Comparison of ENCODE assay signal across 9 cellular contexts in genomic region chr3:51675201-51675611, GRCh38. TPM values are rescaled to one million over a fixed set of nuclear protein-coding genes. Genes with fewer than 3 reads are reported as not detected.
DNase-seq lines count a peak whose midpoint lies in the region; ATAC-seq and TF ChIP-seq lines count a peak whose summit lies in the region.
"Had no signal": no experiment of that assay in that cellular context is flagged by ENCODE, and none has a peak within 500 bp of the region (broad histone marks: within the 10 kb centered on the region; RNA-seq: fewer than 3 reads in every experiment).

No MANE protein-coding gene starts in this region.

- no peak for TF ChIP-seq CTCF in WTC11 (IDR thresholded peaks at IDR 0.05)

- no peaks in the 10 kb centered on the region for H3K27me3 Mint-ChIP-seq in activated T-helper 17 cell treated with anti-CD3 and anti-CD28 coated beads, Interleukin-2, amount 50 U/mL, for 72 hours
- no peaks in the 10 kb centered on the region for H3K27me3 Mint-ChIP-seq in stimulated activated naive CD8-positive, alpha-beta T cell treated with anti-CD3 and anti-CD28 coated beads, Interleukin-15, amount 100 ng/mL, for 72 hours
- H3K27me3 Mint-ChIP-seq in WTC11 (ENCODE audit: low read depth) = no peaks in the 10 kb centered on the region; the same call in 1 of the 2 replicates

- POLR2A ChIA-PET in WTC11 (lab: Charles Lee) = interaction anchor here (0.6 kb wide), 1 partner anchor 1359 kb away, joined by 5 read pairs; no protein-coding TSS in a partner anchor

- peak; percentile 58 for ATAC-seq in activated T-helper 17 cell treated with anti-CD3 and anti-CD28 coated beads, Interleukin-2, amount 50 U/mL, for 72 hours (replicated peaks)
- ATAC-seq in stimulated activated naive CD8-positive, alpha-beta T cell treated with anti-CD3 and anti-CD28 coated beads, Interleukin-15, amount 100 ng/mL, for 72 hours = peak; percentile 41
- no peak for ATAC-seq in WTC11

- H3K9me3 Mint-ChIP-seq in activated T-helper 17 cell treated with anti-CD3 and anti-CD28 coated beads, Interleukin-2, amount 50 U/mL, for 72 hours = no peaks in the 10 kb centered on the region
- no peaks in the 10 kb centered on the region for H3K9me3 Mint-ChIP-seq in stimulated activated naive CD8-positive, alpha-beta T cell treated with anti-CD3 and anti-CD28 coated beads, Interleukin-15, amount 100 ng/mL, for 72 hours
- no peaks in the 10 kb centered on the region for H3K9me3 Mint-ChIP-seq in WTC11

- H3K4me3 Mint-ChIP-seq in activated T-helper 17 cell treated with anti-CD3 and anti-CD28 coated beads, Interleukin-2, amount 50 U/mL, for 72 hours = peak overlapping the region; percentile 76
- H3K4me3 Mint-ChIP-seq in stimulated activated naive CD8-positive, alpha-beta T cell treated with anti-CD3 and anti-CD28 coated beads, Interleukin-15, amount 100 ng/mL, for 72 hours = peak overlapping the region; percentile 34 to 59
- no peak overlapping the region for H3K4me3 Mint-ChIP-seq in WTC11

- peak overlapping the region; percentile 78 for H3K27ac Mint-ChIP-seq in activated T-helper 17 cell treated with anti-CD3 and anti-CD28 coated beads, Interleukin-2, amount 50 U/mL, for 72 hours
- peak overlapping the region; percentile 13 to 60 for H3K27ac Mint-ChIP-seq in stimulated activated naive CD8-positive, alpha-beta T cell treated with anti-CD3 and anti-CD28 coated beads, Interleukin-15, amount 100 ng/mL, for 72 hours
- no peak overlapping the region for H3K27ac Mint-ChIP-seq in WTC11

- CTCF ChIA-PET in WTC11 (lab: Charles Lee) = interaction anchor here (0.6 to 1.5 kb wide), 3 partner anchors 44 to 175 kb away, joined by 3 to 4 read pairs (median 3); partner anchors contain the start of gene DCAF1

- peaks cover 25% of the 10 kb centered on the region for H3K36me3 Mint-ChIP-seq in activated T-helper 17 cell treated with anti-CD3 and anti-CD28 coated beads, Interleukin-2, amount 50 U/mL, for 72 hours (ENCODE audit: low read depth)
- H3K36me3 Mint-ChIP-seq in WTC11 = no peaks in the 10 kb centered on the region

- peaks cover 56% of the 10 kb centered on the region for H3K4me1 Mint-ChIP-seq in activated T-helper 17 cell treated with anti-CD3 and anti-CD28 coated beads, Interleukin-2, amount 50 U/mL, for 72 hours
- peaks cover 89% of the 10 kb centered on the region for H3K4me1 Mint-ChIP-seq in stimulated activated naive CD8-positive, alpha-beta T cell treated with anti-CD3 and anti-CD28 coated beads, Interleukin-15, amount 100 ng/mL, for 72 hours
- peaks cover 22% of the 10 kb centered on the region for H3K4me1 Mint-ChIP-seq in WTC11

- DNase-seq in activated naive CD4-positive, alpha-beta T cell treated with Interleukin-2 at 50 U/mL for 16 hours = peak; percentile 45
- DNase-seq in activated naive CD4-positive, alpha-beta T cell (lab: John Stamatoyannopoulos, UW) = no peak
- DNase-seq in fibroblast of the conjunctiva (ENCODE audit: low read depth) (peak; percentile 29), WTC11 (ENCODE audit: low spot score) (no peak), NCI-H146 (lab: John Stamatoyannopoulos, UW) (no peak), GOT3 (lab: John Stamatoyannopoulos, UW) (no peak)
- peak in 1 of 2 donors; percentile 33 for DNase-seq in stimulated activated naive CD8-positive, alpha-beta T cell treated with anti-CD3 and anti-CD28 coated beads, Interleukin-15, amount 100 ng/mL, for 72 hours
- DNase-seq: KG1 had no signal

TF ChIP-seq in WTC11, 78 proteins besides CTCF, POLR2A, EP300 and RAD21 (continues in another document):
- TF ChIP-seq CREB1 (CRISPR knock-in tag; IDR thresholded peaks at IDR 0.05) (no peak), E2F1 (CRISPR knock-in tag; IDR thresholded peaks at IDR 0.05) (no peak), ATF3 (CRISPR knock-in tag; conservative IDR thresholded peaks at IDR 0.05) (no peak), IRF2 (CRISPR knock-in tag; IDR thresholded peaks at IDR 0.05; ENCODE audit: borderline replicate concordance, low read depth) (no peak), TCF7 (CRISPR knock-in tag; IDR thresholded peaks at IDR 0.05; ENCODE audit: low read depth) (no peak), ERG (CRISPR knock-in tag; IDR thresholded peaks at IDR 0.05) (no peak), NR1H2 (CRISPR knock-in tag; IDR thresholded peaks at IDR 0.05) (no peak), ZBTB43 (CRISPR knock-in tag; IDR thresholded peaks at IDR 0.05) (no peak), ZNF416 (CRISPR knock-in tag; IDR thresholded peaks at IDR 0.05) (no peak), IRF1 (CRISPR knock-in tag; IDR thresholded peaks at IDR 0.05) (no peak), ZSCAN18 (CRISPR knock-in tag; IDR thresholded peaks at IDR 0.05) (no peak), KAT7 (CRISPR knock-in tag; IDR thresholded peaks at IDR 0.05; ENCODE audit: borderline replicate concordance) (no peak), ATF6 (CRISPR knock-in tag; IDR thresholded peaks at IDR 0.05) (no peak), SP1 (CRISPR knock-in tag; conservative IDR thresholded peaks at IDR 0.05) (no peak), GABPB1 (CRISPR knock-in tag; IDR thresholded peaks at IDR 0.05) (no peak)

RNA-seq across cellular contexts. Expression of gene TEX264, which starts 4.2 kb away (rescaled TPM):
- 10 to 100 TPM; 43.4 to 55.3 TPM for total RNA-seq in activated T-helper 17 cell treated with anti-CD3 and anti-CD28 coated beads, Interleukin-2, amount 50 U/mL, for 72 hours
- total RNA-seq in WTC11 (2021) = 11.8 to 17.5 TPM (median 17.5 TPM) in 3 replicates

RNA-seq across cellular contexts. Expression of gene GRM2, which starts 31.7 kb away (rescaled TPM):
- under 1 TPM; 0.45 to 0.73 TPM for total RNA-seq in activated T-helper 17 cell treated with anti-CD3 and anti-CD28 coated beads, Interleukin-2, amount 50 U/mL, for 72 hours
- total RNA-seq in WTC11 (2021) = 2.8 to 4.1 TPM (median 3.7 TPM) in 3 replicates

Comparison
In these comparisons a context has a peak if more than half of its experiments do, and no peak if none do; other contexts are left out.
1. DNase-seq: peak in activated naive CD4-positive, alpha-beta T cell treated with Interleukin-2 at 50 U/mL for 16 hours (single experiment) and fibroblast of the conjunctiva (single experiment); none in activated naive CD4-positive, alpha-beta T cell (0 of 4), WTC11 (single experiment), NCI-H146 (single experiment) and GOT3 (single experiment).